17 cellular contexts compared by ENCODE assay signal in the genomic region with DNA sequence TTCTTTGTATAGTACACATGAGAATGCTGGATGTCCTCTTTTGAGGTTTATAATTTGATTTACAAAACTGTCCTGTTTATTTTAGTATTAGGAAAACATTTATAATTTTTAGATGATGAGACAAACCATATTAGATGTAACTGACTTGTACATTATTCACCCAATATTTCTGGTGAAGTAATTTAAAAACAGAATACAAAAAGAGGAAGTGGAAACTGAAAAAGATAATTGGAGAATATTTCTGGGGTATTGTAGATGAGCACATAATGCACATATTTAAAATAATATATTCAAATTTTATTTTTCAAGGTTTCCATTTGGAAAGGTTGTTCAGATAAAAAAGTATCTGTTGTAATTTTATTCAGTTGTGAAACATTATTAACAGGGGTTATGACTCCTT.
"Had no signal": no experiment of that assay in that cellular context is flagged by ENCODE, and none has a peak within 500 bp of the region (broad histone marks: within the 10 kb centered on the region; RNA-seq: fewer than 3 reads in every experiment).

No MANE protein-coding gene starts in this region.

- FAIRE-seq: astrocyte had no signal

- DNase-seq: activated CD4-positive, alpha-beta T cell treated with anti-CD3 and anti-CD28 coated beads for 1 hour; activated CD8-positive, alpha-beta memory T cell treated with anti-CD3 and anti-CD28 coated beads for 24 hours; activated CD8-positive, alpha-beta memory T cell treated with anti-CD3 and anti-CD28 coated beads, Interleukin-2, amount 50 U/mL, for 48 hours; activated effector memory CD4-positive, alpha-beta T cell treated with anti-CD3 and anti-CD28 coated beads, Interleukin-2, amount 50 U/mL, for 16 hours; activated T-cell treated with anti-CD3 and anti-CD28 coated beads, Interleukin-2, amount 50 U/mL, for 72 hours; gastrocnemius medialis; head of caudate nucleus; mesenchymal stem cell; mucosa of descending colon; naive B cell; stimulated activated CD4-positive, alpha-beta T cell treated with anti-CD3 and anti-CD28 coated beads, Interleukin-2, amount 100 ng/mL, for 24 hours; stimulated activated naive CD8-positive, alpha-beta T cell treated with anti-CD3 and anti-CD28 coated beads, Interleukin-15, Interleukin-2, amounts not matched to agents 100 U/mL and 50 U/mL, for 24 hours; substantia nigra; T1000; tibial artery; WERI-Rb-1 had no signal

- ATAC-seq: activated T-cell treated with anti-CD3 and anti-CD28 coated beads, Interleukin-2, amount 50 U/mL, for 72 hours; gastrocnemius medialis; mucosa of descending colon; stimulated activated naive CD8-positive, alpha-beta T cell treated with anti-CD3 and anti-CD28 coated beads, Interleukin-15, Interleukin-2, amounts not matched to agents 100 U/mL and 50 U/mL, for 24 hours had no signal
